Comparison of ENCODE assay signal across 11 cellular contexts in the genomic region with DNA sequence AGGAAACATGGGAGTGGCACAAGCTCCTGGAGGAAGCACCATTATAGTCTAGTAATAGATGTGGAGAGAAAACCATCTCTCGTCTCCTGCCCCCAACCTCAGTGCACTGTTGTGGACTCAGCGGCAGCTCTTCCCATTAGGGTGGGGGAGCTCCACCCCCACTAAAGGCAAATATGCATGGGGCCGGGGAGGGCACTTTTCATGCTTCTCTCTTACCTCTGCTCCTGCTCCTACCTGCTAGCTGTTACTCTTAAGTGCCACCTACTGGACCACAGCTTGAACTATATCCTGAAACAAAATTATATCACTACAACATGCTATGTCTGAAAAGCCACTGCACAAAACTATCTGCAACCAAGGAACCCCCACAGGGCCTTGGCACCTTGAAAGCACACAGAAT.
A peak's percentile ranks its signal among the peaks of the same experiment; 100 is the strongest.
DNase-seq lines count a peak whose midpoint lies in the region; TF ChIP-seq lines count a peak whose summit lies in the region.
"Had no signal": no experiment of that assay in that cellular context is flagged by ENCODE, and none has a peak within 500 bp of the region (broad histone marks: within the 10 kb centered on the region; RNA-seq: fewer than 3 reads in every experiment).

No MANE protein-coding gene starts in this region.

- in situ Hi-C loops in mammary epithelial cell (cut with MboI; ENCODE audit: low sequenced_read_pairs in 2 of 2) = loop anchor here in 1 of 2 donors (25.0 kb wide), 1 partner anchor 667 kb away; no protein-coding TSS in a partner anchor

- H3K36me3 ChIP-seq in mammary epithelial cell (ENCODE audit: insufficient read depth, low read length) = no peaks in the 10 kb centered on the region

- peak; percentile 40 to 72 for TF ChIP-seq CTCF in mammary epithelial cell (conservative IDR thresholded peaks at IDR 0.05 in 1 of 2, IDR thresholded peaks at IDR 0.05 in 1 of 2; ENCODE audit: extremely low read depth in 1 of 2, insufficient read depth in 1 of 2, low read depth in 1 of 2, low read length in 2 of 2)
- TF ChIP-seq CTCF in osteocyte (IDR thresholded peaks at IDR 0.05) = peak; percentile 24

- H3K27me3 Mint-ChIP-seq in osteocyte (ENCODE audit: unreplicated experiment) = no peaks in the 10 kb centered on the region

- 33% methylated on average over 3 of the region's 3 CpGs for WGBS in mammary epithelial cell (ENCODE audit: low coverage, missing lambda C conversion rate)

- H3K4me1 ChIP-seq in mammary epithelial cell (ENCODE audit: insufficient read depth, low read length) = no peaks in the 10 kb centered on the region

- H3K9me3 Mint-ChIP-seq in osteocyte (ENCODE audit: unreplicated experiment) = peaks cover 17% of the 10 kb centered on the region

- H3K27ac ChIP-seq in mammary epithelial cell (ENCODE audit: insufficient read depth, low read depth, low read length) = no peak overlapping the region
- H3K27ac ChIP-seq: SK-N-MC had no signal

- H3K9me3 ChIP-seq in mammary epithelial cell (replicated peaks; ENCODE audit: insufficient read depth, low read length) = no peaks in the 10 kb centered on the region

- H3K4me3 Mint-ChIP-seq in osteocyte (ENCODE audit: unreplicated experiment) = no peak overlapping the region

- H3K4me2 ChIP-seq in mammary epithelial cell (ENCODE audit: insufficient read depth, low read depth, low read length) = no peak overlapping the region

- no peaks in the 10 kb centered on the region for H3K79me2 ChIP-seq in mammary epithelial cell (ENCODE audit: insufficient read depth, low read length)

- H3K27ac Mint-ChIP-seq in osteocyte (ENCODE audit: unreplicated experiment) = no peak overlapping the region

- H3K9ac ChIP-seq in mammary epithelial cell (ENCODE audit: insufficient read depth, low read length) = no peak overlapping the region

- no peaks in the 10 kb centered on the region for H4K20me1 ChIP-seq in mammary epithelial cell (ENCODE audit: insufficient read depth, low read length)

- H3K4me3 ChIP-seq in mammary epithelial cell (replicated peaks in 1 of 3; ENCODE audit: insufficient read depth in 1 of 3, low read depth in 2 of 3, low read length in 3 of 3) = no peak overlapping the region
- H3K4me3 ChIP-seq: SK-N-MC had no signal

- H3K27me3 ChIP-seq in mammary epithelial cell (ENCODE audit: insufficient read depth, low read length) = no peaks in the 10 kb centered on the region

- CTCF ChIA-PET in mammary epithelial cell (lab: Charles Lee; ENCODE audit: low non-redundant PET) = interaction anchor here (0.6 kb wide), 4 partner anchors 45 to 1669 kb away, joined by 3 to 6 read pairs (median 3); no protein-coding TSS in a partner anchor

- dilution Hi-C loops in mammary epithelial cell (cut with HindIII; ENCODE audit: low sequenced_read_pairs) = no loop called here

- H2AFZ ChIP-seq in mammary epithelial cell (ENCODE audit: low read depth, low read length) = no peak overlapping the region

- intact Hi-C loops in mammary epithelial cell (cut with micrococcal nuclease) = loop anchor here (1.0 to 5.0 kb wide), 4 partner anchors 278 to 1017 kb away; no protein-coding TSS in a partner anchor

- H3K36me3 Mint-ChIP-seq in osteocyte (ENCODE audit: unreplicated experiment) = no peaks in the 10 kb centered on the region

- DNase-seq in DMS 273 (lab: John Stamatoyannopoulos, UW; ENCODE audit: unreplicated experiment) (peak; percentile 43), DMS 273 treated with DMSO at 0.1 percent for 48 hours (lab: John Stamatoyannopoulos, UW) (no peak), NCI-H146 treated with DMSO at 0.1 percent for 48 hours (lab: John Stamatoyannopoulos, UW; ENCODE audit: unreplicated experiment) (peak; percentile 64), mammary epithelial cell (peak; percentile 12), osteocyte (ENCODE audit: extremely low spot score, unreplicated experiment) (no peak), COLO668 (lab: John Stamatoyannopoulos, UW; ENCODE audit: unreplicated experiment) (no peak), putamen (ENCODE audit: low spot score) (no peak)
- no peak for DNase-seq in activated effector memory CD4-positive, alpha-beta T cell treated with Interleukin-2 at 50 U/mL for 16 hours
- DNase-seq: 8988T, activated gamma-delta T cell had no signal

- no peaks in the 10 kb centered on the region for H3K4me1 Mint-ChIP-seq in osteocyte (ENCODE audit: unreplicated experiment)

- BruUV-seq in mammary epithelial cell (replicated peaks; lab: Mats Ljungman, UMichigan) = no TSS peak

Comparison
In these comparisons a context has a peak if more than half of its experiments do, and no peak if none do; other contexts are left out.
1. DNase-seq: peak in DMS 273 (single experiment), NCI-H146 treated with DMSO at 0.1 percent for 48 hours (single experiment) and mammary epithelial cell (single experiment); none in DMS 273 treated with DMSO at 0.1 percent for 48 hours (single experiment), osteocyte (single experiment), activated effector memory CD4-positive, alpha-beta T cell treated with Interleukin-2 at 50 U/mL for 16 hours (single experiment), COLO668 (single experiment) and putamen (single experiment).